ENCODE assay signal across 17 cellular contexts in genomic region chr5:65126670-65127069, GRCh38.
A peak's percentile ranks its signal among the peaks of the same experiment; 100 is the strongest.
DNase-seq lines count a peak whose midpoint lies in the region; ATAC-seq and TF ChIP-seq lines count a peak whose summit lies in the region.
"Had no signal": no experiment of that assay in that cellular context is flagged by ENCODE, and none has a peak within 500 bp of the region (broad histone marks: within the 10 kb centered on the region; RNA-seq: fewer than 3 reads in every experiment).

No MANE protein-coding gene starts in this region.

- no peak overlapping the region for H3K4me3 ChIP-seq in ascending aorta
- no peak overlapping the region for H3K4me3 ChIP-seq in right cardiac atrium (ENCODE audit: low read length)
- no peak overlapping the region for H3K4me3 ChIP-seq in skeletal muscle satellite cell (ENCODE audit: low read length)
- H3K4me3 ChIP-seq: colonic mucosa, gastrocnemius medialis, HAP-1 had no signal

- no peaks in the 10 kb centered on the region for H3K27me3 ChIP-seq in ascending aorta
- no peaks in the 10 kb centered on the region for H3K27me3 ChIP-seq in right cardiac atrium (ENCODE audit: control insufficient read depth, insufficient read depth)
- no peaks in the 10 kb centered on the region for H3K27me3 ChIP-seq in skeletal muscle satellite cell (ENCODE audit: control insufficient read depth, insufficient read depth, low read length)
- H3K27me3 ChIP-seq: colonic mucosa, gastrocnemius medialis had no signal

- H3K4me1 ChIP-seq in ascending aorta (peaks cover 0 to 15% of the 10 kb centered on the region in 2 donors), right cardiac atrium (ENCODE audit: control insufficient read depth, insufficient read depth, low read length) (peaks cover 1% of the 10 kb centered on the region), skeletal muscle satellite cell (ENCODE audit: control insufficient read depth, insufficient read depth, low read length) (peaks cover 38% of the 10 kb centered on the region)
- H3K4me1 ChIP-seq: colonic mucosa, gastrocnemius medialis had no signal

- intact Hi-C loops in ascending aorta (cut with DNase I) (loop anchor here (5.0 kb wide), 1 partner anchor 89 kb away; no protein-coding TSS in a partner anchor), right cardiac atrium (cut with DNase I) (no loop called here)

- H3K27ac ChIP-seq in ascending aorta = peak overlapping the region; percentile 74 to 83
- H3K27ac ChIP-seq in right cardiac atrium (ENCODE audit: low read length) = no peak overlapping the region
- H3K27ac ChIP-seq: C4-2B, colonic mucosa, gastrocnemius medialis had no signal

- 58% methylated on average over 6 of the region's 6 CpGs for WGBS in right cardiac atrium

- H3K9me3 ChIP-seq in ascending aorta (no peaks in the 10 kb centered on the region), right cardiac atrium (ENCODE audit: control insufficient read depth, low read length) (no peaks in the 10 kb centered on the region), skeletal muscle satellite cell (replicated peaks; ENCODE audit: low read length) (no peaks in the 10 kb centered on the region)
- H3K9me3 ChIP-seq: colonic mucosa, gastrocnemius medialis, HAP-1 had no signal

- DNase-seq in NCI-H146 (lab: John Stamatoyannopoulos, UW) = peak; percentile 12
- no peak for DNase-seq in NCI-H146 treated with DMSO at 0.1 percent for 48 hours (lab: John Stamatoyannopoulos, UW; ENCODE audit: unreplicated experiment)
- no peak for DNase-seq in ascending aorta (ENCODE audit: low spot score in 2 of 2)
- DNase-seq in right cardiac atrium = no peak
- no peak for DNase-seq in SIG-M5 treated with dmso at 0.1 percent for 504 hours (lab: John Stamatoyannopoulos, UW; ENCODE audit: unreplicated experiment)
- no peak for DNase-seq in activated naive CD4-positive, alpha-beta T cell (lab: John Stamatoyannopoulos, UW)
- DNase-seq: 8988T; activated effector memory CD4-positive, alpha-beta T cell treated with anti-CD3 and anti-CD28 coated beads, Interleukin-2, amount 50 U/mL, for 16 hours; amniotic stem cell; colonic mucosa; gastrocnemius medialis; natural killer cell; stimulated activated naive CD4-positive, alpha-beta T cell treated with Interleukin-2 at 50 U/mL for 16 hours had no signal

- H3K36me3 ChIP-seq in ascending aorta (no peaks in the 10 kb centered on the region), skeletal muscle satellite cell (ENCODE audit: insufficient read depth, low read length) (no peaks in the 10 kb centered on the region)
- H3K36me3 ChIP-seq: colonic mucosa, gastrocnemius medialis, HAP-1 had no signal

- ATAC-seq in right cardiac atrium (peak; percentile 36 to 41), GM19463 (IDR thresholded peaks at IDR 0.05; ENCODE audit: unreplicated experiment) (no peak)
- ATAC-seq: gastrocnemius medialis, natural killer cell had no signal

- peak overlapping the region; percentile 81 for H3K9ac ChIP-seq in skeletal muscle satellite cell (ENCODE audit: low read depth, low read length)

- H3K4me2 ChIP-seq in skeletal muscle satellite cell (ENCODE audit: low read length) = peak overlapping the region; percentile 48

- no peak for TF ChIP-seq CTCF in ascending aorta (IDR thresholded peaks at IDR 0.05)
